In genomic region chr1:42681771-42682483, GRCh38 we compare ENCODE assay signal across 8 cellular contexts. TPM values are rescaled to one million over a fixed set of nuclear protein-coding genes. Genes with fewer than 3 reads are reported as not detected.
A peak's percentile ranks its signal among the peaks of the same experiment; 100 is the strongest.
DNase-seq lines count a peak whose midpoint lies in the region; ATAC-seq, FAIRE-seq and TF ChIP-seq lines count a peak whose summit lies in the region.

Gene YBX1 (plus strand): TSS chr1:42682418. CDS start chr1:42682566, 148 bp downstream.

- intact Hi-C loops in body of pancreas (cut with DNase I) (no loop called here), sigmoid colon (cut with DNase I) (loop anchor here (2.0 to 5.0 kb wide), 4 partner anchors 23 to 347 kb away; partner anchors contain the start of genes C1orf50, CCDC30, FOXJ3 and P3H1)

- H3K36me3 ChIP-seq in body of pancreas (replicated peaks in 1 of 2; ENCODE audit: insufficient read depth in 1 of 2, low read depth in 2 of 2) (no peaks in the 10 kb centered on the region), sigmoid colon (no peaks in the 10 kb centered on the region)

- TF ChIP-seq CTCF in 22Rv1 (IDR thresholded peaks at IDR 0.05), result no peak
- no peak for TF ChIP-seq CTCF in body of pancreas (IDR thresholded peaks at IDR 0.05)
- no peak for TF ChIP-seq CTCF in sigmoid colon (IDR thresholded peaks at IDR 0.05)

- 1% methylated on average over 38 to 53 of the region's 53 CpGs for WGBS in body of pancreas, 2 donors
- WGBS in sigmoid colon, 2 donors, result 0% methylated on average over 53 of the region's 53 CpGs

- peaks cover 54% of the 10 kb centered on the region for H3K4me1 ChIP-seq in body of pancreas
- peaks cover 0 to 54% (median 48%) of the 10 kb centered on the region in 4 donors for H3K4me1 ChIP-seq in sigmoid colon

- TF ChIP-seq EP300 in sigmoid colon (IDR thresholded peaks at IDR 0.05), result no peak

- peak; percentile 99 for DNase-seq in NCI-H2107 treated with DMSO at 0.1 percent for 48 hours (lab: John Stamatoyannopoulos, UW; ENCODE audit: unreplicated experiment)
- peak; percentile 97 to 99 (median 98) for DNase-seq in body of pancreas
- DNase-seq in iPS DF 4.7 (ENCODE audit: extremely low read depth, low spot score), result peak; percentile 97
- peak; percentile 99 for DNase-seq in sigmoid colon

- FAIRE-seq in TTC549 (lab: Jason Lieb, UNC), result peak; percentile 91

- H3K27ac ChIP-seq in 22Rv1, result peak within 1 kb of the TSS; percentile 85
- peak within 1 kb of the TSS; percentile 87 to 94 (median 88) for H3K27ac ChIP-seq in body of pancreas
- peak within 1 kb of the TSS; percentile 92 to 99 (median 96) for H3K27ac ChIP-seq in sigmoid colon

- ATAC-seq in GM18520 (IDR thresholded peaks at IDR 0.05; ENCODE audit: unreplicated experiment), result peak; percentile 85
- ATAC-seq in HG03064 (IDR thresholded peaks at IDR 0.05; ENCODE audit: low read depth, unreplicated experiment), result peak; percentile 78
- peak; percentile 97 for ATAC-seq in body of pancreas

- H3K4me3 ChIP-seq in body of pancreas (peak within 1 kb of the TSS; percentile 71 to 88), sigmoid colon (peak within 1 kb of the TSS; percentile 78 to 96 (median 93))

- H3K27me3 ChIP-seq in body of pancreas (no peaks in the 10 kb centered on the region), sigmoid colon (no peaks in the 10 kb centered on the region)

- H3K9me3 ChIP-seq in body of pancreas (no peaks in the 10 kb centered on the region), sigmoid colon (no peaks in the 10 kb centered on the region)

- TF ChIP-seq POLR2A in body of pancreas (IDR thresholded peaks at IDR 0.05), result peak; percentile 87 to 98 (median 98)
- TF ChIP-seq POLR2A in sigmoid colon (IDR thresholded peaks at IDR 0.05), result peak; percentile 84 to 85

RNA-seq across cellular contexts. Expression of gene YBX1, which starts in this region (rescaled TPM):
- total RNA-seq in body of pancreas (100 to 1,000 TPM; 131 to 170 TPM), sigmoid colon (100 to 1,000 TPM; 685 to 773 (median 728) TPM)
- 100 to 1,000 TPM; 695 to 897 (median 801) TPM for polyA plus RNA-seq in sigmoid colon

Comparison
In these comparisons a context has a peak if more than half of its experiments do, and no peak if none do; other contexts are left out.
1. Peak in every context shown above with its lines: DNase-seq, ATAC-seq, H3K4me3 ChIP-seq and H3K27ac ChIP-seq.